ENCODE assay signal across 1 cellular context in genomic region chr13:51583875-51584730, GRCh38.
TF ChIP-seq lines count a peak whose summit lies in the region.

Gene WDFY2 (plus strand): TSS chr13:51584462. CDS start chr13:51584688, 226 bp downstream.

TF ChIP-seq in HepG2, 621 proteins besides CTCF, POLR2A, EP300 and RAD21 (continued from another document and continues in another):
- peak; percentile 60; the same call in 1 of the 2 replicates for TF ChIP-seq SSRP1 (CRISPR knock-in tag; IDR thresholded peaks at IDR 0.05)
- TF ChIP-seq ZNF329 (CRISPR knock-in tag; IDR thresholded peaks at IDR 0.05; ENCODE audit: low read depth) = 0 out of 2 replicates have a peak, but pooled peaks have one; percentile 20
- TF ChIP-seq, protein P1, sequence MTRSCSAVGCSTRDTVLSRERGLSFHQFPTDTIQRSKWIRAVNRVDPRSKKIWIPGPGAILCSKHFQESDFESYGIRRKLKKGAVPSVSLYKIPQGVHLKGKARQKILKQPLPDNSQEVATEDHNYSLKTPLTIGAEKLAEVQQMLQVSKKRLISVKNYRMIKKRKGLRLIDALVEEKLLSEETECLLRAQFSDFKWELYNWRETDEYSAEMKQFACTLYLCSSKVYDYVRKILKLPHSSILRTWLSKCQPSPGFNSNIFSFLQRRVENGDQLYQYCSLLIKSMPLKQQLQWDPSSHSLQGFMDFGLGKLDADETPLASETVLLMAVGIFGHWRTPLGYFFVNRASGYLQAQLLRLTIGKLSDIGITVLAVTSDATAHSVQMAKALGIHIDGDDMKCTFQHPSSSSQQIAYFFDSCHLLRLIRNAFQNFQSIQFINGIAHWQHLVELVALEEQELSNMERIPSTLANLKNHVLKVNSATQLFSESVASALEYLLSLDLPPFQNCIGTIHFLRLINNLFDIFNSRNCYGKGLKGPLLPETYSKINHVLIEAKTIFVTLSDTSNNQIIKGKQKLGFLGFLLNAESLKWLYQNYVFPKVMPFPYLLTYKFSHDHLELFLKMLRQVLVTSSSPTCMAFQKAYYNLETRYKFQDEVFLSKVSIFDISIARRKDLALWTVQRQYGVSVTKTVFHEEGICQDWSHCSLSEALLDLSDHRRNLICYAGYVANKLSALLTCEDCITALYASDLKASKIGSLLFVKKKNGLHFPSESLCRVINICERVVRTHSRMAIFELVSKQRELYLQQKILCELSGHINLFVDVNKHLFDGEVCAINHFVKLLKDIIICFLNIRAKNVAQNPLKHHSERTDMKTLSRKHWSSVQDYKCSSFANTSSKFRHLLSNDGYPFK (CRISPR knock-in tag; IDR thresholded peaks at IDR 0.05; ENCODE audit: borderline replicate concordance) = peak; percentile 79
- TF ChIP-seq, protein P2, sequence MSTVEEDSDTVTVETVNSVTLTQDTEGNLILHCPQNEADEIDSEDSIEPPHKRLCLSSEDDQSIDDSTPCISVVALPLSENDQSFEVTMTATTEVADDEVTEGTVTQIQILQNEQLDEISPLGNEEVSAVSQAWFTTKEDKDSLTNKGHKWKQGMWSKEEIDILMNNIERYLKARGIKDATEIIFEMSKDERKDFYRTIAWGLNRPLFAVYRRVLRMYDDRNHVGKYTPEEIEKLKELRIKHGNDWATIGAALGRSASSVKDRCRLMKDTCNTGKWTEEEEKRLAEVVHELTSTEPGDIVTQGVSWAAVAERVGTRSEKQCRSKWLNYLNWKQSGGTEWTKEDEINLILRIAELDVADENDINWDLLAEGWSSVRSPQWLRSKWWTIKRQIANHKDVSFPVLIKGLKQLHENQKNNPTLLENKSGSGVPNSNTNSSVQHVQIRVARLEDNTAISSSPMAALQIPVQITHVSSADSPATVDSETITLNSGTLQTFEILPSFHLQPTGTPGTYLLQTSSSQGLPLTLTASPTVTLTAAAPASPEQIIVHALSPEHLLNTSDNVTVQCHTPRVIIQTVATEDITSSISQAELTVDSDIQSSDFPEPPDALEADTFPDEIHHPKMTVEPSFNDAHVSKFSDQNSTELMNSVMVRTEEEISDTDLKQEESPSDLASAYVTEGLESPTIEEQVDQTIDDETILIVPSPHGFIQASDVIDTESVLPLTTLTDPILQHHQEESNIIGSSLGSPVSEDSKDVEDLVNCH (CRISPR knock-in tag; IDR thresholded peaks at IDR 0.05) = 0 out of 2 replicates have a peak, but pooled peaks have one; percentile 71
- peak; percentile 50; the same call in 1 of the 2 replicates for TF ChIP-seq ZNF281 (CRISPR knock-in tag; IDR thresholded peaks at IDR 0.05; ENCODE audit: borderline replicate concordance)
- peak; percentile 71; the same call in 1 of the 2 replicates for TF ChIP-seq ZNF772 (CRISPR knock-in tag; IDR thresholded peaks at IDR 0.05)
- peak; percentile 74; the same call in 1 of the 2 replicates for TF ChIP-seq ZNF709 (CRISPR knock-in tag; IDR thresholded peaks at IDR 0.05)
- TF ChIP-seq ZFP1 (CRISPR knock-in tag; IDR thresholded peaks at IDR 0.05) = 0 out of 2 replicates have a peak, but pooled peaks have one; percentile 25
- peak; percentile 15; the same call in 1 of the 2 replicates for TF ChIP-seq RXRA (CRISPR knock-in tag; IDR thresholded peaks at IDR 0.05)
- peak; percentile 98 for TF ChIP-seq ZNF143 (CRISPR knock-in tag; IDR thresholded peaks at IDR 0.05)
- TF ChIP-seq, protein P3, sequence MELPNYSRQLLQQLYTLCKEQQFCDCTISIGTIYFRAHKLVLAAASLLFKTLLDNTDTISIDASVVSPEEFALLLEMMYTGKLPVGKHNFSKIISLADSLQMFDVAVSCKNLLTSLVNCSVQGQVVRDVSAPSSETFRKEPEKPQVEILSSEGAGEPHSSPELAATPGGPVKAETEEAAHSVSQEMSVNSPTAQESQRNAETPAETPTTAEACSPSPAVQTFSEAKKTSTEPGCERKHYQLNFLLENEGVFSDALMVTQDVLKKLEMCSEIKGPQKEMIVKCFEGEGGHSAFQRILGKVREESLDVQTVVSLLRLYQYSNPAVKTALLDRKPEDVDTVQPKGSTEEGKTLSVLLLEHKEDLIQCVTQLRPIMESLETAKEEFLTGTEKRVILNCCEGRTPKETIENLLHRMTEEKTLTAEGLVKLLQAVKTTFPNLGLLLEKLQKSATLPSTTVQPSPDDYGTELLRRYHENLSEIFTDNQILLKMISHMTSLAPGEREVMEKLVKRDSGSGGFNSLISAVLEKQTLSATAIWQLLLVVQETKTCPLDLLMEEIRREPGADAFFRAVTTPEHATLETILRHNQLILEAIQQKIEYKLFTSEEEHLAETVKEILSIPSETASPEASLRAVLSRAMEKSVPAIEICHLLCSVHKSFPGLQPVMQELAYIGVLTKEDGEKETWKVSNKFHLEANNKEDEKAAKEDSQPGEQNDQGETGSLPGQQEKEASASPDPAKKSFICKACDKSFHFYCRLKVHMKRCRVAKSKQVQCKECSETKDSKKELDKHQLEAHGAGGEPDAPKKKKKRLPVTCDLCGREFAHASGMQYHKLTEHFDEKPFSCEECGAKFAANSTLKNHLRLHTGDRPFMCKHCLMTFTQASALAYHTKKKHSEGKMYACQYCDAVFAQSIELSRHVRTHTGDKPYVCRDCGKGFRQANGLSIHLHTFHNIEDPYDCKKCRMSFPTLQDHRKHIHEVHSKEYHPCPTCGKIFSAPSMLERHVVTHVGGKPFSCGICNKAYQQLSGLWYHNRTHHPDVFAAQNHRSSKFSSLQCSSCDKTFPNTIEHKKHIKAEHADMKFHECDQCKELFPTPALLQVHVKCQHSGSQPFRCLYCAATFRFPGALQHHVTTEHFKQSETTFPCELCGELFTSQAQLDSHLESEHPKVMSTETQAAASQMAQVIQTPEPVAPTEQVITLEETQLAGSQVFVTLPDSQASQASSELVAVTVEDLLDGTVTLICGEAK (IDR thresholded peaks at IDR 0.05) = no peak
- TF ChIP-seq, protein P3 (CRISPR knock-in tag; IDR thresholded peaks at IDR 0.05) = peak; percentile 27; the same call in 1 of the 2 replicates
- peak; percentile 83 for TF ChIP-seq ZNF883 (CRISPR knock-in tag; IDR thresholded peaks at IDR 0.05; ENCODE audit: not compliant biosample characterization)
- no peak for TF ChIP-seq ZC3H4 (CRISPR knock-in tag; IDR thresholded peaks at IDR 0.05; ENCODE audit: borderline replicate concordance)
- TF ChIP-seq, protein P4, sequence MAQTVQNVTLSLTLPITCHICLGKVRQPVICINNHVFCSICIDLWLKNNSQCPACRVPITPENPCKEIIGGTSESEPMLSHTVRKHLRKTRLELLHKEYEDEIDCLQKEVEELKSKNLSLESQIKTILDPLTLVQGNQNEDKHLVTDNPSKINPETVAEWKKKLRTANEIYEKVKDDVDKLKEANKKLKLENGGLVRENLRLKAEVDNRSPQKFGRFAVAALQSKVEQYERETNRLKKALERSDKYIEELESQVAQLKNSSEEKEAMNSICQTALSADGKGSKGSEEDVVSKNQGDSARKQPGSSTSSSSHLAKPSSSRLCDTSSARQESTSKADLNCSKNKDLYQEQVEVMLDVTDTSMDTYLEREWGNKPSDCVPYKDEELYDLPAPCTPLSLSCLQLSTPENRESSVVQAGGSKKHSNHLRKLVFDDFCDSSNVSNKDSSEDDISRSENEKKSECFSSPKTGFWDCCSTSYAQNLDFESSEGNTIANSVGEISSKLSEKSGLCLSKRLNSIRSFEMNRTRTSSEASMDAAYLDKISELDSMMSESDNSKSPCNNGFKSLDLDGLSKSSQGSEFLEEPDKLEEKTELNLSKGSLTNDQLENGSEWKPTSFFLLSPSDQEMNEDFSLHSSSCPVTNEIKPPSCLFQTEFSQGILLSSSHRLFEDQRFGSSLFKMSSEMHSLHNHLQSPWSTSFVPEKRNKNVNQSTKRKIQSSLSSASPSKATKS (CRISPR knock-in tag; IDR thresholded peaks at IDR 0.05) = no peak
- no peak for TF ChIP-seq ZNF326 (CRISPR knock-in tag; IDR thresholded peaks at IDR 0.05; ENCODE audit: borderline replicate concordance)
- TF ChIP-seq, protein P5, sequence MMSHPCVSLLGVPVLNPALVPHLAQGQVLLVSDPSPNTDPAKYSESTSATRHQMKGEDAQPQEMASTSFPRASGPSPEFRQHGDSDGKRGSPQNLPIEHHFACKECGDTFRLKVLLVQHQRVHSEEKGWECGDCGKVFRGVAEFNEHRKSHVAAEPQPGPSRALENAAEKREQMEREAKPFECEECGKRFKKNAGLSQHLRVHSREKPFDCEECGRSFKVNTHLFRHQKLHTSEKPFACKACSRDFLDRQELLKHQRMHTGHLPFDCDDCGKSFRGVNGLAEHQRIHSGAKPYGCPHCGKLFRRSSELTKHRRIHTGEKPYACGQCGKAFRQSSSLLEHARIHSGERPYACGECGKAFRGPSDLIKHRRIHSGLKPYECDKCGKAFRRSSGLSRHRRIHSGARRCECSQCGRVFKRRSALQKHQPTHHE (CRISPR knock-in tag; IDR thresholded peaks at IDR 0.05; ENCODE audit: borderline replicate concordance) = peak; percentile 82; the same call in 1 of the 2 replicates
- peak; percentile 80 for TF ChIP-seq ZMYM4 (CRISPR knock-in tag; IDR thresholded peaks at IDR 0.05)
- TF ChIP-seq BORCS8-MEF2B (CRISPR knock-in tag; IDR thresholded peaks at IDR 0.05) = 0 out of 2 replicates have a peak, but pooled peaks have one; percentile 19
- peak; percentile 55; the same call in 1 of the 2 replicates for TF ChIP-seq ZBTB44 (CRISPR knock-in tag; IDR thresholded peaks at IDR 0.05)
- TF ChIP-seq, protein P6, sequence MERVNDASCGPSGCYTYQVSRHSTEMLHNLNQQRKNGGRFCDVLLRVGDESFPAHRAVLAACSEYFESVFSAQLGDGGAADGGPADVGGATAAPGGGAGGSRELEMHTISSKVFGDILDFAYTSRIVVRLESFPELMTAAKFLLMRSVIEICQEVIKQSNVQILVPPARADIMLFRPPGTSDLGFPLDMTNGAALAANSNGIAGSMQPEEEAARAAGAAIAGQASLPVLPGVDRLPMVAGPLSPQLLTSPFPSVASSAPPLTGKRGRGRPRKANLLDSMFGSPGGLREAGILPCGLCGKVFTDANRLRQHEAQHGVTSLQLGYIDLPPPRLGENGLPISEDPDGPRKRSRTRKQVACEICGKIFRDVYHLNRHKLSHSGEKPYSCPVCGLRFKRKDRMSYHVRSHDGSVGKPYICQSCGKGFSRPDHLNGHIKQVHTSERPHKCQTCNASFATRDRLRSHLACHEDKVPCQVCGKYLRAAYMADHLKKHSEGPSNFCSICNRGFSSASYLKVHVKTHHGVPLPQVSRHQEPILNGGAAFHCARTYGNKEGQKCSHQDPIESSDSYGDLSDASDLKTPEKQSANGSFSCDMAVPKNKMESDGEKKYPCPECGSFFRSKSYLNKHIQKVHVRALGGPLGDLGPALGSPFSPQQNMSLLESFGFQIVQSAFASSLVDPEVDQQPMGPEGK (CRISPR knock-in tag; IDR thresholded peaks at IDR 0.05) = peak; percentile 53
- TF ChIP-seq, protein P7, sequence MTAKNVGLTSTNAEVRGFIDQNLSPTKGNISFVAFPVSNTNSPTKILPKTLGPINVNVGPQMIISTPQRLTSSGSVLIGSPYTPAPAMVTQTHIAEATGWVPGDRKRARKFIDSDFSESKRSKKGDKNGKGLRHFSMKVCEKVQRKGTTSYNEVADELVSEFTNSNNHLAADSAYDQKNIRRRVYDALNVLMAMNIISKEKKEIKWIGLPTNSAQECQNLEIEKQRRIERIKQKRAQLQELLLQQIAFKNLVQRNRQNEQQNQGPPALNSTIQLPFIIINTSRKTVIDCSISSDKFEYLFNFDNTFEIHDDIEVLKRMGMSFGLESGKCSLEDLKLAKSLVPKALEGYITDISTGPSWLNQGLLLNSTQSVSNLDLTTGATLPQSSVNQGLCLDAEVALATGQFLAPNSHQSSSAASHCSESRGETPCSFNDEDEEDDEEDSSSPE (CRISPR knock-in tag; IDR thresholded peaks at IDR 0.05) = peak; percentile 88
